1 cellular context compared by ENCODE assay signal in the genomic region with DNA sequence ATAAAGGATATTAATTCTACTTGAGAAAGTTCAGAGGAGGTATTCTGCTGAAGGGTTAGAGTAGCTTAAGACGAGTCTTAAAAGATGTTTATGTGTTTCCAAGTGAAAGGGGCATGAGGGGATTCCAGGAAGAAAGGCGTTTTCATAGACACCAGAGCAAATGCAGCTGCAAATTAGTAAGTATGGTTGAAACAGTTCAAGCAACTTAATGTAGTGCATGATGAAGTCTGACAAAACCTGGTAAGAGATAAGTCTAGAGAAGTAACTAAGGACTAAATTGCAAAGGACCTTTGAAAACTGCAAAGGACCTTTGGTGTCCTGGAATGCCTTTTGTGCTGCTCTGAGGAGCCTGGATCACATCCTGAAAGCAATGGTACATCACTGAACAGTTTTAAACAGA.
TF ChIP-seq lines count a peak whose summit lies in the region.

No MANE protein-coding gene starts in this region.

TF ChIP-seq in IMR-90, 13 proteins besides CTCF, POLR2A, EP300 and RAD21:
- TF ChIP-seq CHD1 (IDR thresholded peaks at IDR 0.05; ENCODE audit: low read depth, low read length) (no peak), RFX5 (IDR thresholded peaks at IDR 0.05; ENCODE audit: low read depth, low read length) (no peak), MXI1 (IDR thresholded peaks at IDR 0.05; ENCODE audit: borderline replicate concordance, low read depth, low read length) (no peak), BHLHE40 (IDR thresholded peaks at IDR 0.05; ENCODE audit: low read depth, low read length) (no peak), MAFK (IDR thresholded peaks at IDR 0.05; ENCODE audit: low read depth, low read length) (no peak), NFE2L2 (IDR thresholded peaks at IDR 0.05; ENCODE audit: low read depth, low read length) (no peak), SMC3 (IDR thresholded peaks at IDR 0.05; ENCODE audit: low read depth, low read length) (no peak), CEBPB (IDR thresholded peaks at IDR 0.05; ENCODE audit: low read depth, low read length) (no peak), FOS (IDR thresholded peaks at IDR 0.05; ENCODE audit: low read depth, low read length) (no peak)
- TF ChIP-seq, protein P1, sequence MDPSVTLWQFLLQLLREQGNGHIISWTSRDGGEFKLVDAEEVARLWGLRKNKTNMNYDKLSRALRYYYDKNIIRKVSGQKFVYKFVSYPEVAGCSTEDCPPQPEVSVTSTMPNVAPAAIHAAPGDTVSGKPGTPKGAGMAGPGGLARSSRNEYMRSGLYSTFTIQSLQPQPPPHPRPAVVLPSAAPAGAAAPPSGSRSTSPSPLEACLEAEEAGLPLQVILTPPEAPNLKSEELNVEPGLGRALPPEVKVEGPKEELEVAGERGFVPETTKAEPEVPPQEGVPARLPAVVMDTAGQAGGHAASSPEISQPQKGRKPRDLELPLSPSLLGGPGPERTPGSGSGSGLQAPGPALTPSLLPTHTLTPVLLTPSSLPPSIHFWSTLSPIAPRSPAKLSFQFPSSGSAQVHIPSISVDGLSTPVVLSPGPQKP (IDR thresholded peaks at IDR 0.05; ENCODE audit: borderline replicate concordance, low read depth, low read length): no peak
